ENCODE assay signal across 20 cellular contexts in the genomic region with DNA sequence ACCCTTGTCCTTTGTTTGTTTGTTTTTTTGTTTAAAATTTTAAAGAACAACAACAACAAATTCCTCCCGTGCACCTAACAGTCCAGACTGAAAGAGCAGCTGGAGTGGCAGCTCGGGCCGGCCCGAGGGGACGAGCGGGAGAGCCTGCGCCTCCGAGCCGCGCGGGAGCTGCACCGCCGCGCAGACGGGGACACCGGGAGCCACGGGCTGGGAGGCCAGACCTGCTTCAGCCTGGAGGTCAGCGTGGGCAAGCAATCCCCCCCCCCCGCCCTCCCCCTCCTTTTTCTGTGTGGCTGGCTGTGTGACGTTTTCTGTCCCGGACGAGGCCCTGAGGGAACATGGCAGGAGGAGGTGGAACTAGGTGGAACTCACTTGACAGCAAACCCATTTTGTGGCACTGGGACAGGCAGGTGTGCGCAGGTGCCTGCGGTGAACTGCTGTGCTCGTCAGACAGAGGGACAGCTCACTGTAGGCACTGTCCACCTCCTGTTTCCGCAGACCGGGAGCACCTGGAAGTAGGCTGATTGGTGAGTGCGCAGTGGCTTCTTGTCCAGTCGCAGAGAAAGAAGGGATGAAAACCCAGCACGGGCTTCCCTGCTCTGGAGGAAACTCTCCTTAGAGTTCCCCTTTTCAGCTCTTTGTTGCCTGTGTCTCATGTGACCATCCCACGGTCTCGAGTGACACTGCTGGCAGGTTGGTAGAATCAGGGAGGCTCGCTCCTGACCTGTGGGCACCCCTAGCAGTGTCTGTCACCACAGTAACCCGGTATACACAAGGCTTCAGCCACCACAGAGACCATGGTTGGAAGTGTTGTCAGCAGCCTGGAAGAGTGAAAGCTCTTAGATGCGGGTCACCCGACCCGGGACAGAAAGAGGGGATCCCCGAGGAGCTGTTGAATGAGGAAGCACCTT.
DNase-seq lines count a peak whose midpoint lies in the region; ATAC-seq, FAIRE-seq and TF ChIP-seq lines count a peak whose summit lies in the region.
"Had no signal": no experiment of that assay in that cellular context is flagged by ENCODE, and none has a peak within 500 bp of the region (broad histone marks: within the 10 kb centered on the region; RNA-seq: fewer than 3 reads in every experiment).

No MANE protein-coding gene starts in this region.

- H3K4me3 Mint-ChIP-seq in activated T-cell treated with anti-CD3 and anti-CD28 coated beads, Interleukin-2, amount 50 U/mL, for 72 hours, result peak overlapping the region; percentile 5 to 34
- H3K4me3 Mint-ChIP-seq in activated T-cell treated with anti-CD3 and anti-CD28 coated beads, Interleukin-2, amount 50 U/mL, for 24 hours, result no peak overlapping the region
- H3K4me3 Mint-ChIP-seq in naive B cell, result peak overlapping the region in 6 of 8 donors; percentile 55 to 85 (median 76)
- H3K4me3 Mint-ChIP-seq: T-helper 2 cell treated with Interferon-gamma antibody and Interleukin-4, amounts not matched to agents 5 μg/mL and 100 μg/mL, for 36 hours had no signal

- no peak for DNase-seq in activated T-cell treated with anti-CD3 and anti-CD28 coated beads, Interleukin-2, amount 50 U/mL, for 72 hours
- no peak for DNase-seq in activated T-cell treated with anti-CD3 and anti-CD28 coated beads, Interleukin-2, amount 50 U/mL, for 24 hours
- no peak for DNase-seq in bronchial epithelial cell (ENCODE audit: low read depth)
- peak; percentile 49 for DNase-seq in naive B cell
- DNase-seq in DMS 273 (lab: John Stamatoyannopoulos, UW; ENCODE audit: unreplicated experiment), result no peak
- DNase-seq: activated CD4-positive, alpha-beta T cell treated with anti-CD3 and anti-CD28 coated beads for 48 hours; activated T-cell treated with anti-CD3 and anti-CD28 coated beads, Interleukin-2, amount 50 U/mL, for 48 hours; Calu3; GM23248; NCI-H1048; NK-92 treated with Interleukin-12 subunit alpha and Interleukin-12 subunit beta, amount 100 ng/mL, for 24 hours; posterior cingulate gyrus; SHP77 treated with DMSO at 0.1 percent for 48 hours; spleen had no signal

- H3K9me3 Mint-ChIP-seq in activated T-cell treated with anti-CD3 and anti-CD28 coated beads, Interleukin-2, amount 50 U/mL, for 72 hours, result no peaks in the 10 kb centered on the region
- H3K9me3 Mint-ChIP-seq in activated T-cell treated with anti-CD3 and anti-CD28 coated beads, Interleukin-2, amount 50 U/mL, for 24 hours, result no peaks in the 10 kb centered on the region
- no peaks in the 10 kb centered on the region for H3K9me3 Mint-ChIP-seq in naive B cell
- H3K9me3 Mint-ChIP-seq: T-helper 2 cell treated with Interferon-gamma antibody and Interleukin-4, amounts not matched to agents 5 μg/mL and 100 μg/mL, for 36 hours had no signal

- FAIRE-seq in bronchial epithelial cell (lab: Jason Lieb, UNC), result peak; percentile 52
- FAIRE-seq: islet of Langerhans had no signal

- no peak overlapping the region for H3K27ac Mint-ChIP-seq in activated T-cell treated with anti-CD3 and anti-CD28 coated beads, Interleukin-2, amount 50 U/mL, for 72 hours
- H3K27ac Mint-ChIP-seq in activated T-cell treated with anti-CD3 and anti-CD28 coated beads, Interleukin-2, amount 50 U/mL, for 24 hours, result no peak overlapping the region
- H3K27ac Mint-ChIP-seq in naive B cell, result peak overlapping the region; percentile 81 to 96 (median 86)
- H3K27ac Mint-ChIP-seq: T-helper 2 cell treated with Interferon-gamma antibody and Interleukin-4, amounts not matched to agents 5 μg/mL and 100 μg/mL, for 36 hours had no signal

- no peak for TF ChIP-seq CTCF in bronchial epithelial cell (IDR thresholded peaks at IDR 0.05; ENCODE audit: insufficient read depth, low read length, severe bottlenecking)

- no peaks in the 10 kb centered on the region for H3K4me1 ChIP-seq in urinary bladder (ENCODE audit: insufficient read depth)
- H3K4me1 ChIP-seq: adrenal gland had no signal

- peaks cover 8% of the 10 kb centered on the region for H3K36me3 ChIP-seq in bronchial epithelial cell (ENCODE audit: control insufficient read depth, insufficient read depth, low read length)
- no peaks in the 10 kb centered on the region for H3K36me3 ChIP-seq in urinary bladder (ENCODE audit: insufficient read depth)
- H3K36me3 ChIP-seq: adrenal gland, spleen had no signal

- peaks cover 6% of the 10 kb centered on the region for H3K27me3 Mint-ChIP-seq in activated T-cell treated with anti-CD3 and anti-CD28 coated beads, Interleukin-2, amount 50 U/mL, for 72 hours (ENCODE audit: low read depth)
- H3K27me3 Mint-ChIP-seq in activated T-cell treated with anti-CD3 and anti-CD28 coated beads, Interleukin-2, amount 50 U/mL, for 24 hours, result peaks cover 4% of the 10 kb centered on the region
- no peaks in the 10 kb centered on the region for H3K27me3 Mint-ChIP-seq in naive B cell

- no peaks in the 10 kb centered on the region for H3K36me3 Mint-ChIP-seq in activated T-cell treated with anti-CD3 and anti-CD28 coated beads, Interleukin-2, amount 50 U/mL, for 72 hours (ENCODE audit: insufficient read depth in 2 of 2)
- no peaks in the 10 kb centered on the region for H3K36me3 Mint-ChIP-seq in activated T-cell treated with anti-CD3 and anti-CD28 coated beads, Interleukin-2, amount 50 U/mL, for 24 hours (ENCODE audit: low read depth)
- peaks cover 0 to 8% of the 10 kb centered on the region in 2 donors for H3K36me3 Mint-ChIP-seq in naive B cell

- H3K4me1 Mint-ChIP-seq in activated T-cell treated with anti-CD3 and anti-CD28 coated beads, Interleukin-2, amount 50 U/mL, for 72 hours (ENCODE audit: low read depth), result peaks cover 6% of the 10 kb centered on the region
- H3K4me1 Mint-ChIP-seq in activated T-cell treated with anti-CD3 and anti-CD28 coated beads, Interleukin-2, amount 50 U/mL, for 24 hours (ENCODE audit: low read depth), result peaks cover 7% of the 10 kb centered on the region
- H3K4me1 Mint-ChIP-seq in naive B cell, result peaks cover 10 to 12% (median 11%) of the 10 kb centered on the region in 3 donors

- H3K27ac ChIP-seq in urinary bladder (ENCODE audit: low read depth), result peak overlapping the region; percentile 33
- H3K27ac ChIP-seq: adrenal gland, GM23248, spleen had no signal

- ATAC-seq in activated T-cell treated with anti-CD3 and anti-CD28 coated beads, Interleukin-2, amount 50 U/mL, for 72 hours (replicated peaks in 1 of 2), result peak; percentile 31 to 38
- ATAC-seq in naive B cell (ENCODE audit: low read depth in 2 of 2), result peak; percentile 91 to 94
- no peak for ATAC-seq in GM18861 (IDR thresholded peaks at IDR 0.05; ENCODE audit: unreplicated experiment)
- no peak for ATAC-seq in HG02870 (IDR thresholded peaks at IDR 0.05; ENCODE audit: unreplicated experiment)

- H3K4me3 ChIP-seq in bronchial epithelial cell (ENCODE audit: low read depth, low read length) (no peak overlapping the region), urinary bladder (ENCODE audit: low read depth, low read length) (no peak overlapping the region)
- H3K4me3 ChIP-seq: adrenal gland, GM23248, spleen had no signal

- WGBS in urinary bladder, result 89% methylated on average over 38 of the region's 38 CpGs

- H3K27me3 ChIP-seq in bronchial epithelial cell (ENCODE audit: control insufficient read depth, insufficient read depth, low read length), result no peaks in the 10 kb centered on the region
- H3K27me3 ChIP-seq: adrenal gland had no signal

Comparison
In these comparisons a context has a peak if more than half of its experiments do, and no peak if none do; other contexts are left out.
1. ATAC-seq: peak in activated T-cell treated with anti-CD3 and anti-CD28 coated beads, Interleukin-2, amount 50 U/mL, for 72 hours (2 of 2) and naive B cell (2 of 2); none in GM18861 (single experiment) and HG02870 (single experiment).
2. H3K27ac Mint-ChIP-seq: peak in naive B cell (6 of 6); none in activated T-cell treated with anti-CD3 and anti-CD28 coated beads, Interleukin-2, amount 50 U/mL, for 72 hours (single experiment) and activated T-cell treated with anti-CD3 and anti-CD28 coated beads, Interleukin-2, amount 50 U/mL, for 24 hours (single experiment).